22 cellular contexts compared by ENCODE assay signal in genomic region chr3:154718716-154719115, GRCh38.
"Had no signal": no experiment of that assay in that cellular context is flagged by ENCODE, and none has a peak within 500 bp of the region (broad histone marks: within the 10 kb centered on the region; RNA-seq: fewer than 3 reads in every experiment).

No MANE protein-coding gene starts in this region.

- ATAC-seq: activated CD4-positive, alpha-beta T cell treated with anti-CD3 and anti-CD28 coated beads for 36 hours had no signal

- H3K9me3 Mint-ChIP-seq: activated naive CD8-positive, alpha-beta T cell treated with anti-CD3 and anti-CD28 coated beads for 36 hours; activated T-helper 2 cell treated with anti-CD3 and anti-CD28 coated beads, Interferon-gamma antibody, Interleukin-2, Interleukin-4, amounts not matched to agents 10 μg/mL and 5 μg/mL and 100 μg/mL, durations not matched to agents 14 hours and 24 hours and 36 hours had no signal

- H3K4me3 Mint-ChIP-seq: activated CD4-positive, alpha-beta memory T cell treated with anti-CD3 and anti-CD28 coated beads, Interleukin-2, amount 10 ng/mL, durations not matched to agents 7 days and 5 days; activated CD4-positive, alpha-beta T cell treated with anti-CD3 and anti-CD28 coated beads for 36 hours; activated naive CD4-positive, alpha-beta T cell treated with anti-CD3 and anti-CD28 coated beads, Interleukin-2, amount 10 ng/mL, durations not matched to agents 7 days and 5 days; activated naive CD8-positive, alpha-beta T cell treated with anti-CD3 and anti-CD28 coated beads for 36 hours had no signal

- H3K27me3 Mint-ChIP-seq: activated CD4-positive, alpha-beta memory T cell treated with anti-CD3 and anti-CD28 coated beads, Interleukin-2, amount 10 ng/mL, durations not matched to agents 7 days and 5 days; activated CD4-positive, alpha-beta T cell treated with anti-CD3 and anti-CD28 coated beads for 36 hours; activated naive CD4-positive, alpha-beta T cell treated with anti-CD3 and anti-CD28 coated beads, Interleukin-2, amount 10 ng/mL, durations not matched to agents 7 days and 5 days; activated naive CD8-positive, alpha-beta T cell treated with anti-CD3 and anti-CD28 coated beads for 36 hours had no signal

- H3K27ac Mint-ChIP-seq: activated CD4-positive, alpha-beta memory T cell treated with anti-CD3 and anti-CD28 coated beads, Interleukin-2, amount 10 ng/mL, durations not matched to agents 7 days and 5 days; activated CD4-positive, alpha-beta T cell treated with anti-CD3 and anti-CD28 coated beads for 36 hours; activated naive CD4-positive, alpha-beta T cell treated with anti-CD3 and anti-CD28 coated beads, Interleukin-2, amount 10 ng/mL, durations not matched to agents 7 days and 5 days; activated naive CD8-positive, alpha-beta T cell treated with anti-CD3 and anti-CD28 coated beads for 36 hours; activated T-helper 2 cell treated with anti-CD3 and anti-CD28 coated beads, Interferon-gamma antibody, Interleukin-2, Interleukin-4, amounts not matched to agents 10 μg/mL and 5 μg/mL and 100 μg/mL, durations not matched to agents 14 hours and 24 hours and 36 hours had no signal

- H3K27ac ChIP-seq: brain microvascular endothelial cell, cardiac muscle cell, Peyer's patch, RWPE1, WERI-Rb-1 had no signal

- DNase-seq: activated CD4-positive, alpha-beta memory T cell treated with anti-CD3 and anti-CD28 coated beads, Interleukin-2, amount 10 ng/mL, durations not matched to agents 7 days and 5 days; activated CD4-positive, alpha-beta T cell treated with anti-CD3 and anti-CD28 coated beads for 36 hours; activated CD4-positive, alpha-beta T cell treated with anti-CD3 and anti-CD28 coated beads, Interleukin-2, amount 50 U/mL, for 1 hour; activated gamma-delta T cell treated with Interleukin-2 at 50 U/mL for 16 hours; activated naive CD4-positive, alpha-beta T cell treated with anti-CD3 and anti-CD28 coated beads, Interleukin-2, amount 10 ng/mL, durations not matched to agents 7 days and 5 days; activated naive CD8-positive, alpha-beta T cell treated with anti-CD3 and anti-CD28 coated beads for 36 hours; activated T-cell treated with anti-CD3 and anti-CD28 coated beads for 4 hours; activated T-cell treated with anti-CD3 and anti-CD28 coated beads, Interleukin-2, amount 50 U/mL, for 48 hours; brain microvascular endothelial cell; NCI-H1105; NCI-H1436 treated with DMSO at 0.1 percent for 48 hours; NCI-H187; NCI-H2081 treated with DMSO at 0.1 percent for 48 hours; NCI-H446; NCI-H524; Peyer's patch; Right ventricle myocardium superior; T-helper 1 cell; WERI-Rb-1 had no signal

- H3K36me3 Mint-ChIP-seq: activated naive CD4-positive, alpha-beta T cell treated with anti-CD3 and anti-CD28 coated beads, Interleukin-2, amount 10 ng/mL, durations not matched to agents 7 days and 5 days; activated naive CD8-positive, alpha-beta T cell treated with anti-CD3 and anti-CD28 coated beads for 36 hours had no signal

- H3K4me1 Mint-ChIP-seq: activated CD4-positive, alpha-beta memory T cell treated with anti-CD3 and anti-CD28 coated beads, Interleukin-2, amount 10 ng/mL, durations not matched to agents 7 days and 5 days; activated CD4-positive, alpha-beta T cell treated with anti-CD3 and anti-CD28 coated beads for 36 hours; activated naive CD4-positive, alpha-beta T cell treated with anti-CD3 and anti-CD28 coated beads, Interleukin-2, amount 10 ng/mL, durations not matched to agents 7 days and 5 days; activated naive CD8-positive, alpha-beta T cell treated with anti-CD3 and anti-CD28 coated beads for 36 hours had no signal
